ENCODE assay signal across 8 cellular contexts in genomic region chr3:49856181-49857005, GRCh38. TPM values are rescaled to one million over a fixed set of nuclear protein-coding genes. Genes with fewer than 3 reads are reported as not detected.
A peak's percentile ranks its signal among the peaks of the same experiment; 100 is the strongest.
DNase-seq lines count a peak whose midpoint lies in the region; ATAC-seq and TF ChIP-seq lines count a peak whose summit lies in the region.

A gene with protein sequence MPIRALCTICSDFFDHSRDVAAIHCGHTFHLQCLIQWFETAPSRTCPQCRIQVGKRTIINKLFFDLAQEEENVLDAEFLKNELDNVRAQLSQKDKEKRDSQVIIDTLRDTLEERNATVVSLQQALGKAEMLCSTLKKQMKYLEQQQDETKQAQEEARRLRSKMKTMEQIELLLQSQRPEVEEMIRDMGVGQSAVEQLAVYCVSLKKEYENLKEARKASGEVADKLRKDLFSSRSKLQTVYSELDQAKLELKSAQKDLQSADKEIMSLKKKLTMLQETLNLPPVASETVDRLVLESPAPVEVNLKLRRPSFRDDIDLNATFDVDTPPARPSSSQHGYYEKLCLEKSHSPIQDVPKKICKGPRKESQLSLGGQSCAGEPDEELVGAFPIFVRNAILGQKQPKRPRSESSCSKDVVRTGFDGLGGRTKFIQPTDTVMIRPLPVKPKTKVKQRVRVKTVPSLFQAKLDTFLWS (minus strand): TSS chr3:49856564. CDS start chr3:49856453, 111 bp downstream.

- no peak for TF ChIP-seq CTCF in DOHH2 (IDR thresholded peaks at IDR 0.05; ENCODE audit: low read depth, low read length, poor library complexity, severe bottlenecking)

- DNase-seq in RKO (ENCODE audit: low spot score) (peak; percentile 93), activated T-helper 1 cell treated with Interleukin-2 at 50 U/mL for 16 hours (ENCODE audit: low read depth) (peak; percentile 89), fibroblast of gingiva (ENCODE audit: low read depth) (peak; percentile 85), naive B cell (peak; percentile 95)
- DNase-seq in stimulated activated effector memory CD8-positive, alpha-beta T cell treated with anti-CD3 and anti-CD28 coated beads, Interleukin-12 subunit alpha, Interleukin-12 subunit beta, amount 100 ng/mL, for 72 hours (ENCODE audit: low spot score in 2 of 2), result peak; percentile 92 to 97

- 0 out of 2 replicates have a peak, but pooled peaks cover 4% of the 10 kb centered on the region for H3F3A ChIP-seq in DOHH2 (ENCODE audit: control insufficient read depth, insufficient read depth)

- H3K27ac Mint-ChIP-seq in naive B cell, result peak within 1 kb of the TSS in 5 of 6 donors; percentile 70 to 96 (median 89)
- peak within 1 kb of the TSS; percentile 87 for H3K27ac Mint-ChIP-seq in stimulated activated effector memory CD8-positive, alpha-beta T cell treated with anti-CD3 and anti-CD28 coated beads, Interleukin-12 subunit alpha, Interleukin-12 subunit beta, amount 100 ng/mL, for 72 hours

- H3K27me3 ChIP-seq in DOHH2 (ENCODE audit: control insufficient read depth, low read length), result no peaks in the 10 kb centered on the region

- peak within 1 kb of the TSS; percentile 88 for H3K4me2 ChIP-seq in DOHH2 (ENCODE audit: low read length)

- H3K27me3 Mint-ChIP-seq in naive B cell, result no peaks in the 10 kb centered on the region

- peak within 1 kb of the TSS; percentile 84 to 95 (median 90) for H3K4me3 Mint-ChIP-seq in naive B cell
- peak within 1 kb of the TSS; percentile 90 for H3K4me3 Mint-ChIP-seq in stimulated activated effector memory CD8-positive, alpha-beta T cell treated with anti-CD3 and anti-CD28 coated beads, Interleukin-12 subunit alpha, Interleukin-12 subunit beta, amount 100 ng/mL, for 72 hours

- H3K4me3 ChIP-seq in DOHH2 (ENCODE audit: low read length), result peak within 1 kb of the TSS; percentile 97

- no peaks in the 10 kb centered on the region for H3K9me2 ChIP-seq in DOHH2 (replicated peaks; ENCODE audit: control insufficient read depth, low read length)

- H3K27ac ChIP-seq in DOHH2 (ENCODE audit: low read depth, low read length) (peak within 1 kb of the TSS; percentile 19; the same call in 1 of the 2 replicates), KOPT-K1 (ENCODE audit: low read depth, low read length, poor library complexity, severe bottlenecking) (peak within 1 kb of the TSS; percentile 52)

- H3K9me3 ChIP-seq in DOHH2 (ENCODE audit: control insufficient read depth, insufficient read depth, low read length) (no peaks in the 10 kb centered on the region), KOPT-K1 (ENCODE audit: insufficient read depth, low read length, poor library complexity, severe bottlenecking) (no peaks in the 10 kb centered on the region)

- 0 out of 2 replicates have a peak, but pooled peaks cover 4% of the 10 kb centered on the region for H4K20me1 ChIP-seq in DOHH2 (ENCODE audit: control insufficient read depth, insufficient read depth, low read depth, low read length)

- H3K36me3 ChIP-seq in DOHH2 (ENCODE audit: control insufficient read depth, low read length) (peaks cover 9% of the 10 kb centered on the region), KOPT-K1 (ENCODE audit: insufficient read depth, low read length) (peaks cover 9% of the 10 kb centered on the region; the same call in 1 of the 2 replicates)

- peak; percentile 92 for ATAC-seq in GM21825 (IDR thresholded peaks at IDR 0.05; ENCODE audit: unreplicated experiment)
- ATAC-seq in naive B cell (ENCODE audit: low read depth in 2 of 2), result peak; percentile 98 to 99
- ATAC-seq in stimulated activated effector memory CD8-positive, alpha-beta T cell treated with anti-CD3 and anti-CD28 coated beads, Interleukin-12 subunit alpha, Interleukin-12 subunit beta, amount 100 ng/mL, for 72 hours, result peak; percentile 97

- H3K79me2 ChIP-seq in DOHH2 (ENCODE audit: control insufficient read depth, low read length), result peaks cover 38% of the 10 kb centered on the region

- H3K4me1 ChIP-seq in DOHH2 (ENCODE audit: control insufficient read depth, low read length), result peaks cover 41% of the 10 kb centered on the region

- H3K9me3 Mint-ChIP-seq in naive B cell, result no peaks in the 10 kb centered on the region
- H3K9me3 Mint-ChIP-seq in stimulated activated effector memory CD8-positive, alpha-beta T cell treated with anti-CD3 and anti-CD28 coated beads, Interleukin-12 subunit alpha, Interleukin-12 subunit beta, amount 100 ng/mL, for 72 hours, result no peaks in the 10 kb centered on the region

- H3K36me3 Mint-ChIP-seq in naive B cell, result no peaks in the 10 kb centered on the region
- peaks cover 6% of the 10 kb centered on the region for H3K36me3 Mint-ChIP-seq in stimulated activated effector memory CD8-positive, alpha-beta T cell treated with anti-CD3 and anti-CD28 coated beads, Interleukin-12 subunit alpha, Interleukin-12 subunit beta, amount 100 ng/mL, for 72 hours

- H3K4me1 Mint-ChIP-seq in naive B cell, result peaks cover 0 to 19% (median 12%) of the 10 kb centered on the region in 3 donors
- H3K4me1 Mint-ChIP-seq in stimulated activated effector memory CD8-positive, alpha-beta T cell treated with anti-CD3 and anti-CD28 coated beads, Interleukin-12 subunit alpha, Interleukin-12 subunit beta, amount 100 ng/mL, for 72 hours, result peaks cover 9% of the 10 kb centered on the region

RNA-seq across cellular contexts. Expression of the gene that starts here (rescaled TPM):
- polyA plus RNA-seq in naive B cell (ENCODE audit: low read depth in 6 of 6), result 1 to 10 TPM; 2.2 to 4.6 (median 3.8) TPM

Comparison
In these comparisons a context has a peak if more than half of its experiments do, and no peak if none do; other contexts are left out.
1. Peak in every context shown above with its lines: DNase-seq, ATAC-seq, H3K4me3 ChIP-seq and H3K27ac ChIP-seq.